8 cellular contexts compared by ENCODE assay signal in the genomic region with DNA sequence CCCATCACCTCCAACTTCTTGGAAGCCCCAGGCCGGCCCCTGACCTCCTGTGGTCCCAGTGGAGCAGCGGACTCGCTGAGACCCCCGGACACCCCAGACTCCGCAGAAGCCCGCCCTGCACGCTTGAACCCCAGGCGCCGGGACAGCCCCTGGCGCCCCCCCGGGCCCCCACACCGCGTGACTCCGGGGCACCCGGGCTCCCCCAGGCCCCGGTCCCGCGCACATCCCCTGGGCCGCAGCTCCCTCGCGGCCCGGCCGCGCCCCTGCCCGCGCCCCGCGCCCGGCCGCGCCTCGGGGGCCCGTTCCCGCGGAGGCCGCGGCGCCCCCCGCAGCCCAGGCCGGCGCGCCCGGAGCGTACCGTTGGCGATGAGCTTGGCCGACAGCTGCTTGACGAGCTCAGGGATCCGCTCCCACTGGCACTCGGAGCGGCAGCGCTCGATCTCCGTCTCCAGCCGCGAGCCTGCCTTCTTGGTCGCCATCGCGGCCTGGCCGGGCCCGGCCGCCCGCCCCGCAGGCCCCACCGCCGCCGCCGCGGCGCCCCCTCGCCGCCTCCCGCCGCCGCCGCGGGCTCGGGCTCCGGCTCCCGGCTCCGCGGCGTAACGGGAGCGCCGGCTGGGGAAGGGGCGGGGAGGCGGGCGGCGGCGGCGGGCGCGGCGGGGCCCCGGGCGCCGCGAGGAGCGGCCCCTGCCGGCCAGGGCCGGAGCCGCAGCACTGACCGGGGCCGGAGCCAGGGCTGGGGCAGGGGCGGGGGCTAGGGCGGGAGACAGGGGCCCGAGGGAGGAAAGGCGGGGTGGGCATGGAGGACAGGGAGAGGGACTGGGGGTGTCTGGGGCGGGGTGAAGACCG. TPM values are rescaled to one million over a fixed set of nuclear protein-coding genes. Genes with fewer than 3 reads are reported as not detected.
DNase-seq lines count a peak whose midpoint lies in the region; ATAC-seq and TF ChIP-seq lines count a peak whose summit lies in the region.

A gene with protein sequence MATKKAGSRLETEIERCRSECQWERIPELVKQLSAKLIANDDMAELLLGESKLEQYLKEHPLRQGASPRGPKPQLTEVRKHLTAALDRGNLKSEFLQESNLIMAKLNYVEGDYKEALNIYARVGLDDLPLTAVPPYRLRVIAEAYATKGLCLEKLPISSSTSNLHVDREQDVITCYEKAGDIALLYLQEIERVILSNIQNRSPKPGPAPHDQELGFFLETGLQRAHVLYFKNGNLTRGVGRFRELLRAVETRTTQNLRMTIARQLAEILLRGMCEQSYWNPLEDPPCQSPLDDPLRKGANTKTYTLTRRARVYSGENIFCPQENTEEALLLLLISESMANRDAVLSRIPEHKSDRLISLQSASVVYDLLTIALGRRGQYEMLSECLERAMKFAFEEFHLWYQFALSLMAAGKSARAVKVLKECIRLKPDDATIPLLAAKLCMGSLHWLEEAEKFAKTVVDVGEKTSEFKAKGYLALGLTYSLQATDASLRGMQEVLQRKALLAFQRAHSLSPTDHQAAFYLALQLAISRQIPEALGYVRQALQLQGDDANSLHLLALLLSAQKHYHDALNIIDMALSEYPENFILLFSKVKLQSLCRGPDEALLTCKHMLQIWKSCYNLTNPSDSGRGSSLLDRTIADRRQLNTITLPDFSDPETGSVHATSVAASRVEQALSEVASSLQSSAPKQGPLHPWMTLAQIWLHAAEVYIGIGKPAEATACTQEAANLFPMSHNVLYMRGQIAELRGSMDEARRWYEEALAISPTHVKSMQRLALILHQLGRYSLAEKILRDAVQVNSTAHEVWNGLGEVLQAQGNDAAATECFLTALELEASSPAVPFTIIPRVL (minus strand): TSS at position 614 of the 846 bp plus-strand sequence. CDS start 135 bp downstream, at position 479.

- peaks cover 4% of the 10 kb centered on the region for H3K36me3 Mint-ChIP-seq in central memory CD8-positive, alpha-beta T cell (ENCODE audit: insufficient read depth)

- H3F3A ChIP-seq in SK-N-SH (replicated peaks; ENCODE audit: insufficient read depth), result no peaks in the 10 kb centered on the region

- POLR2A ChIA-PET in SK-N-SH (lab: Yijun Ruan, JAX), result no interaction called here

- no peaks in the 10 kb centered on the region for H3K9me3 Mint-ChIP-seq in central memory CD8-positive, alpha-beta T cell

- H3K4me2 ChIP-seq in SK-N-SH, result peak within 1 kb of the TSS; percentile 98

- no peak for TF ChIP-seq RAD21 in SK-N-SH (IDR thresholded peaks at IDR 0.05; ENCODE audit: low read length)

- H3K36me3 ChIP-seq in SK-N-SH (replicated peaks in 1 of 2; ENCODE audit: control insufficient read depth in 1 of 2, insufficient read depth in 2 of 2, low read length in 1 of 2), result no peaks in the 10 kb centered on the region

- H3K4me1 ChIP-seq in SK-N-SH (ENCODE audit: control insufficient read depth in 1 of 2, insufficient read depth in 2 of 2, low read depth in 1 of 2, low read length in 1 of 2), result peaks cover 10 to 14% of the 10 kb centered on the region in 2 experiments; a peak in 3 of 4 replicates

- H3K27ac Mint-ChIP-seq in central memory CD8-positive, alpha-beta T cell (ENCODE audit: low read depth), result peak within 1 kb of the TSS; percentile 2

- no peaks in the 10 kb centered on the region for H3K9me3 ChIP-seq in SK-N-SH

- intact Hi-C loops in left colon (cut with DNase I, micrococcal nuclease), result no loop called here

- peak within 1 kb of the TSS; percentile 76 for H3K9ac ChIP-seq in SK-N-SH

- DNase-seq in 8988T (peak; percentile 98), SK-N-SH (peak; percentile 99), left colon (peak in 1 of 2 donors; percentile 41), NCI-H446 treated with DMSO at 0.1 percent for 48 hours (lab: John Stamatoyannopoulos, UW) (no peak)
- no peak for DNase-seq in central memory CD8-positive, alpha-beta T cell (ENCODE audit: low spot score in 2 of 2)
- peak; percentile 38 for DNase-seq in stimulated activated CD4-positive, alpha-beta T cell treated with anti-CD3 and anti-CD28 coated beads, Interleukin-4, amount 100 ng/mL, for 1 hour

- H2AFZ ChIP-seq in SK-N-SH (ENCODE audit: low read depth), result peak within 1 kb of the TSS; percentile 56; the same call in 1 of the 2 replicates

- H3K4me3 Mint-ChIP-seq in central memory CD8-positive, alpha-beta T cell, result peak within 1 kb of the TSS; percentile 63

- peaks cover 30% of the 10 kb centered on the region for H3K79me2 ChIP-seq in SK-N-SH (ENCODE audit: insufficient read depth)

- H4K20me1 ChIP-seq in SK-N-SH (ENCODE audit: insufficient read depth), result no peaks in the 10 kb centered on the region

- TF ChIP-seq CTCF in GM12874 (IDR thresholded peaks at IDR 0.05; ENCODE audit: insufficient read depth, low read depth, low read length) (peak; percentile 64), SK-N-SH (IDR thresholded peaks at IDR 0.05) (peak; percentile 17; the same call in 1 of the 2 replicates)

- H3K27me3 Mint-ChIP-seq in central memory CD8-positive, alpha-beta T cell, result no peaks in the 10 kb centered on the region

- H3K27me3 ChIP-seq in SK-N-SH (ENCODE audit: insufficient read depth), result no peaks in the 10 kb centered on the region

- CTCF ChIA-PET in SK-N-SH (lab: Yijun Ruan, JAX), result interaction anchor here (0.8 to 2.5 kb wide), 6 partner anchors 11 to 45 kb away, joined by 3 to 10 read pairs (median 4); no protein-coding TSS in a partner anchor

- peaks cover 14% of the 10 kb centered on the region for H3K4me1 Mint-ChIP-seq in central memory CD8-positive, alpha-beta T cell

- peak within 1 kb of the TSS in 1 of 2 experiments; percentile 68; a peak in 1 of 4 replicates for H3K27ac ChIP-seq in SK-N-SH (ENCODE audit: low read depth in 2 of 2, low read length in 1 of 2)

- H3K9me2 ChIP-seq in SK-N-SH, result no peaks in the 10 kb centered on the region

- H3K4me3 ChIP-seq in SK-N-SH (ENCODE audit: low read depth in 2 of 2, low read length in 1 of 2), result peak within 1 kb of the TSS; percentile 71 to 89

- ATAC-seq in HG03095 (IDR thresholded peaks at IDR 0.05; ENCODE audit: unreplicated experiment) (peak; percentile 66), left colon (peak; percentile 84)
- ATAC-seq in central memory CD8-positive, alpha-beta T cell (replicated peaks; ENCODE audit: extremely low read depth, poor library complexity, severe bottlenecking), result peak; percentile 26

- WGBS in SK-N-SH (ENCODE audit: low lambda C conversion rate), result under 1% methylated on average over 11 of the region's 111 CpGs

- no peak for TF ChIP-seq EP300 in SK-N-SH (IDR thresholded peaks at IDR 0.05; ENCODE audit: borderline replicate concordance in 1 of 2, low read depth in 1 of 2, low read length in 1 of 2)

TF ChIP-seq in SK-N-SH, 30 proteins besides CTCF, POLR2A, EP300 and RAD21 (continues in another document):
- TF ChIP-seq FOSL2 (IDR thresholded peaks at IDR 0.05; ENCODE audit: borderline replicate concordance, low read depth) (no peak), TEAD4 (IDR thresholded peaks at IDR 0.05; ENCODE audit: borderline replicate concordance, insufficient read depth) (no peak), POLR2AphosphoS5 (IDR thresholded peaks at IDR 0.05; ENCODE audit: low read depth, low read length) (no peak), EZH2phosphoT487 (IDR thresholded peaks at IDR 0.05; ENCODE audit: borderline replicate concordance, low read depth) (no peak), NRF1 (IDR thresholded peaks at IDR 0.05; ENCODE audit: low read depth, low read length) (no peak), CHD2 (IDR thresholded peaks at IDR 0.05; ENCODE audit: low read length, partially characterized antibody) (no peak), TCF12 (IDR thresholded peaks at IDR 0.05) (no peak), YY1 (IDR thresholded peaks at IDR 0.05; ENCODE audit: low read depth) (no peak), JUND (IDR thresholded peaks at IDR 0.05) (no peak), NFIC (IDR thresholded peaks at IDR 0.05; ENCODE audit: borderline replicate concordance) (no peak), FOXM1 (IDR thresholded peaks at IDR 0.05; ENCODE audit: low read depth) (no peak)
- TF ChIP-seq, protein P1, sequence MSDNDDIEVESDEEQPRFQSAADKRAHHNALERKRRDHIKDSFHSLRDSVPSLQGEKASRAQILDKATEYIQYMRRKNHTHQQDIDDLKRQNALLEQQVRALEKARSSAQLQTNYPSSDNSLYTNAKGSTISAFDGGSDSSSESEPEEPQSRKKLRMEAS (IDR thresholded peaks at IDR 0.05; ENCODE audit: low read depth), result no peak
- TF ChIP-seq, protein P2, sequence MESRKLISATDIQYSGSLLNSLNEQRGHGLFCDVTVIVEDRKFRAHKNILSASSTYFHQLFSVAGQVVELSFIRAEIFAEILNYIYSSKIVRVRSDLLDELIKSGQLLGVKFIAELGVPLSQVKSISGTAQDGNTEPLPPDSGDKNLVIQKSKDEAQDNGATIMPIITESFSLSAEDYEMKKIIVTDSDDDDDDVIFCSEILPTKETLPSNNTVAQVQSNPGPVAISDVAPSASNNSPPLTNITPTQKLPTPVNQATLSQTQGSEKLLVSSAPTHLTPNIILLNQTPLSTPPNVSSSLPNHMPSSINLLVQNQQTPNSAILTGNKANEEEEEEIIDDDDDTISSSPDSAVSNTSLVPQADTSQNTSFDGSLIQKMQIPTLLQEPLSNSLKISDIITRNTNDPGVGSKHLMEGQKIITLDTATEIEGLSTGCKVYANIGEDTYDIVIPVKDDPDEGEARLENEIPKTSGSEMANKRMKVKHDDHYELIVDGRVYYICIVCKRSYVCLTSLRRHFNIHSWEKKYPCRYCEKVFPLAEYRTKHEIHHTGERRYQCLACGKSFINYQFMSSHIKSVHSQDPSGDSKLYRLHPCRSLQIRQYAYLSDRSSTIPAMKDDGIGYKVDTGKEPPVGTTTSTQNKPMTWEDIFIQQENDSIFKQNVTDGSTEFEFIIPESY (IDR thresholded peaks at IDR 0.05; ENCODE audit: borderline replicate concordance, low read depth), result no peak
- TF ChIP-seq, protein P3, sequence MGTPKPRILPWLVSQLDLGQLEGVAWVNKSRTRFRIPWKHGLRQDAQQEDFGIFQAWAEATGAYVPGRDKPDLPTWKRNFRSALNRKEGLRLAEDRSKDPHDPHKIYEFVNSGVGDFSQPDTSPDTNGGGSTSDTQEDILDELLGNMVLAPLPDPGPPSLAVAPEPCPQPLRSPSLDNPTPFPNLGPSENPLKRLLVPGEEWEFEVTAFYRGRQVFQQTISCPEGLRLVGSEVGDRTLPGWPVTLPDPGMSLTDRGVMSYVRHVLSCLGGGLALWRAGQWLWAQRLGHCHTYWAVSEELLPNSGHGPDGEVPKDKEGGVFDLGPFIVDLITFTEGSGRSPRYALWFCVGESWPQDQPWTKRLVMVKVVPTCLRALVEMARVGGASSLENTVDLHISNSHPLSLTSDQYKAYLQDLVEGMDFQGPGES (IDR thresholded peaks at IDR 0.05; ENCODE audit: low read depth, low read length), result no peak

RNA-seq across cellular contexts. Expression of the gene that starts here (rescaled TPM):
- 42.5 and 43.1 TPM in 2 replicates for polyA plus RNA-seq in SK-N-SH (2012; rRNA removed)
- polyA plus RNA-seq in SK-N-SH (2012; cell fraction: cytosol; rRNA removed), result 36.2 and 41.2 TPM in 2 replicates
- polyA plus RNA-seq in SK-N-SH (2012; cell fraction: nucleus; rRNA removed), result 32.3 and 42.8 TPM in 2 replicates
- total RNA-seq in left colon, result 10 to 100 TPM in 1 of 2 donors, 1 to 10 TPM in 1; 4.3 to 13.4 TPM

Comparison
In these comparisons a context has a peak if more than half of its experiments do, and no peak if none do; other contexts are left out.
1. DNase-seq: peak in 8988T (single experiment), SK-N-SH (single experiment) and stimulated activated CD4-positive, alpha-beta T cell treated with anti-CD3 and anti-CD28 coated beads, Interleukin-4, amount 100 ng/mL, for 1 hour (single experiment); none in central memory CD8-positive, alpha-beta T cell (0 of 2) and NCI-H446 treated with DMSO at 0.1 percent for 48 hours (single experiment).
2. ATAC-seq: peak in every context shown above with its lines; median percentile 84 in left colon; 66 in HG03095; 26 in central memory CD8-positive, alpha-beta T cell.